ENCODE assay signal across 23 cellular contexts in genomic region chr15:82677720-82678323, GRCh38. TPM values are rescaled to one million over a fixed set of nuclear protein-coding genes. Genes with fewer than 3 reads are reported as not detected.
"Had no signal": no experiment of that assay in that cellular context is flagged by ENCODE, and none has a peak within 500 bp of the region (broad histone marks: within the 10 kb centered on the region; RNA-seq: fewer than 3 reads in every experiment).

No MANE protein-coding gene starts in this region.

- H3K36me3 ChIP-seq: colonic mucosa, left lung, neural progenitor cell, ovary, right lobe of liver, suprapubic skin, transverse colon had no signal

- H3K27me3 ChIP-seq: colonic mucosa, ovary had no signal

- FAIRE-seq: frontal cortex, kidney had no signal

- DNase-seq: colonic mucosa; effector memory CD8-positive, alpha-beta T cell; kidney; left cardiac atrium; left lung; mesenchymal stem cell; midbrain; naive thymus-derived CD4-positive, alpha-beta T cell; nucleus accumbens; ovary; right lobe of liver; stimulated activated CD4-positive, alpha-beta T cell treated with anti-CD3 and anti-CD28 coated beads, Interleukin-12 subunit alpha, Interleukin-12 subunit beta, amount 100 ng/mL, for 4 hours; stimulated activated CD4-positive, alpha-beta T cell treated with anti-CD3 and anti-CD28 coated beads, Interleukin-1b, Interleukin-23, amount 100 ng/mL, for 48 hours; stimulated activated CD4-positive, alpha-beta T cell treated with anti-CD3 and anti-CD28 coated beads, Interleukin-4, amount 100 ng/mL, for 1 hour; stimulated activated CD8-positive, alpha-beta memory T cell treated with anti-CD3 and anti-CD28 coated beads, Interleukin-4, amount 100 ng/mL, for 48 hours; stimulated activated naive CD4-positive, alpha-beta T cell; stimulated activated naive CD8-positive, alpha-beta T cell treated with anti-CD3 and anti-CD28 coated beads, Interleukin-15, amount 100 ng/mL, for 72 hours; transverse colon had no signal

- H3K4me3 ChIP-seq: colonic mucosa, left lung, neural progenitor cell, ovary, right lobe of liver, smooth muscle cell, suprapubic skin, transverse colon had no signal

RNA-seq across cellular contexts. Expression of gene CPEB1, which starts 30.7 kb away (rescaled TPM):
- total RNA-seq: right lobe of liver had no signal

RNA-seq across cellular contexts. Expression of gene AP3B2, which starts 31.9 kb away (rescaled TPM):
- total RNA-seq: lung microvascular endothelial cell had no signal
